8 cellular contexts compared by ENCODE assay signal in genomic region chr2:202034249-202035088, GRCh38. TPM values are rescaled to one million over a fixed set of nuclear protein-coding genes. Genes with fewer than 3 reads are reported as not detected.
A peak's percentile ranks its signal among the peaks of the same experiment; 100 is the strongest.
DNase-seq lines count a peak whose midpoint lies in the region; ATAC-seq, FAIRE-seq and TF ChIP-seq lines count a peak whose summit lies in the region.

No MANE protein-coding gene starts in this region.

- H3K27ac ChIP-seq in angular gyrus (ENCODE audit: low read depth, low read length) (peak overlapping the region; percentile 14), iPS DF 6.9 (ENCODE audit: low read length) (no peak overlapping the region), small intestine (ENCODE audit: low read depth in 1 of 2, low read length in 1 of 2) (peak overlapping the region; percentile 92 to 97)

- peak overlapping the region; percentile 73 for H3K4me3 ChIP-seq in iPS DF 6.9 (ENCODE audit: low read length)
- H3K4me3 ChIP-seq in small intestine (ENCODE audit: low read depth in 1 of 2, low read length in 2 of 2), result peak overlapping the region; percentile 61 to 90

- no peak for FAIRE-seq in small intestine (lab: Jason Lieb, UNC)

- peak; percentile 16 for ATAC-seq in HG02840 (IDR thresholded peaks at IDR 0.05; ENCODE audit: low FRiP score, unreplicated experiment)
- ATAC-seq in HG03565 (IDR thresholded peaks at IDR 0.05; ENCODE audit: unreplicated experiment), result no peak

- H3K27me3 ChIP-seq in iPS DF 6.9 (ENCODE audit: control insufficient read depth, insufficient read depth, low read length) (no peaks in the 10 kb centered on the region), small intestine (ENCODE audit: control insufficient read depth in 2 of 2, insufficient read depth in 2 of 2, low read length in 2 of 2) (no peaks in the 10 kb centered on the region)

- H3K4me1 ChIP-seq in iPS DF 6.9 (ENCODE audit: control insufficient read depth, insufficient read depth, low read length) (peaks cover 2% of the 10 kb centered on the region; the same call in 1 of the 2 replicates), small intestine (ENCODE audit: control insufficient read depth in 2 of 2, insufficient read depth in 1 of 2, low read depth in 1 of 2, low read length in 1 of 2) (peaks cover 0 to 9% of the 10 kb centered on the region in 2 donors)

- peak; percentile 10 for DNase-seq in NCI-H1105 treated with DMSO at 0.1 percent for 48 hours (lab: John Stamatoyannopoulos, UW)
- no peak for DNase-seq in NCI-H1105 (lab: John Stamatoyannopoulos, UW)
- no peak for DNase-seq in iPS DF 6.9 (ENCODE audit: low read depth, low spot score)
- peak; percentile 64 for DNase-seq in small intestine

- H3K9me3 ChIP-seq in iPS DF 6.9 (ENCODE audit: control insufficient read depth, insufficient read depth, low read length) (no peaks in the 10 kb centered on the region), small intestine (ENCODE audit: control insufficient read depth, low read depth) (no peaks in the 10 kb centered on the region)

- no CpG with 5 or more reads among the region's 105 CpGs for WGBS in iPS DF 6.9 (ENCODE audit: insufficient coverage, insufficient read length)
- 1% methylated on average over 60 to 105 of the region's 105 CpGs for WGBS in small intestine, 3 donors

- H3K36me3 ChIP-seq in iPS DF 6.9 (ENCODE audit: control insufficient read depth, insufficient read depth, low read length) (peaks cover 15% of the 10 kb centered on the region), small intestine (ENCODE audit: control insufficient read depth in 2 of 2, insufficient read depth in 2 of 2, low read length in 2 of 2) (no peaks in the 10 kb centered on the region)

TF ChIP-seq in PFSK-1, 5 proteins besides CTCF, POLR2A, EP300 and RAD21:
- peak; percentile 28 for TF ChIP-seq FOXP2 (optimal IDR thresholded peaks at IDR 0.05; ENCODE audit: borderline replicate concordance, extremely low read depth, extremely low read length, insufficient read depth)
- no peak for TF ChIP-seq SIN3A (IDR thresholded peaks at IDR 0.05; ENCODE audit: borderline replicate concordance, insufficient read depth, low read length)
TF ChIP-seq in PFSK-1: peak in this region for 1.

RNA-seq across cellular contexts. Expression of gene FZD7, which starts 0.8 kb away (rescaled TPM):
- polyA plus RNA-seq in PFSK-1 (2012; ENCODE audit: insufficient read length, low read depth), result 10.2 TPM
- 10 to 100 TPM in 1 of 3 donors, 1 to 10 TPM in 2; 1.6 to 10.9 (median 1.6) TPM for polyA plus RNA-seq in small intestine

RNA-seq across cellular contexts. Expression of gene KIAA2012, which starts 38.6 kb away (rescaled TPM):
- 0.13 TPM for polyA plus RNA-seq in PFSK-1 (2012; ENCODE audit: insufficient read length, low read depth)
- under 1 TPM in 1 of 3 donors, not detected in 2; 0.07 TPM for polyA plus RNA-seq in small intestine

Comparison
In these comparisons a context has a peak if more than half of its experiments do, and no peak if none do; other contexts are left out.
1. DNase-seq: peak in NCI-H1105 treated with DMSO at 0.1 percent for 48 hours (single experiment) and small intestine (single experiment); none in NCI-H1105 (single experiment) and iPS DF 6.9 (single experiment).